15 cellular contexts compared by ENCODE assay signal in the genomic region with DNA sequence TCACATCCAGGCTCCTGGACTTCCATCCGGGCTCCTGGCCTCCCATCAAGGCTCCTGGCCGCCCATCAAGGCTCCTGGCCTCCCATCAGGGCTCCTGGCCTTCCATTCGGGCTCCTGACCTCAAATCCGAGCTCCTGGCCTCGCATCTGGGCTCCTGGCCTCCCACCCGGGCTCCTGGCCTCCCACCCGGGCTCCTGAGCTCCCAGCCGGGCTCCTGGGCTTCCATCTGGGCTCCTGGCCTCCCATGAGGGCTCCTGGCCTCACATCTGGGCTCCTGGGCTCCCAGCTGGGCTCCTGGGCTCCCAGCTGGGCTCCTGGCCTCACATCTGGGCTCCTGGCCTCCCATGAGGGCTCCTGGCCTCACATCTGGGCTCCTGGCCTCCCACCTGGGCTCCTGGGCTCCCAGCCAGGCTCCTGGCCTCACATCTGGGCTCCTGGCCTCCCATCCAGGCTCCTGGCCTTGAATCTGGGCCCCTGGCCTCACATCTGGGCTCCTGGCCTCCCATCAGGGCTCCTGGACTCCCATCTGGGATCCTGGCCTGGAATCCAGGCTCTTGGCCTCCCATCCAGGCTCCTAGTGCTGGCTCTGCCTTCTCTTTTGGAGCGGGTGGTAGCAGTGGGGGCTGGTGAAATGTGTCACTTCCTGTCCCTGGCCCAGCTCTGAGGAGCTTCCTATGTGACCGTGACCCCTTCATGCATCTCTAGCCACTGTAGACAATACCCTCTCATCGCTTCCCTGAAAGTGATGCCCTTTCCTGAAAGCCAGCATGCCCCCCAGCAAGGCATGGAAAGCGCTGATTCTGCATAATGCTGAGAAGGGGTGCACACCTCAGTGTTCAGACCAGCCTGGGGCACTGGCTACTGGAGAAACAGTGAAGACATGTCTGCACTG.
DNase-seq lines count a peak whose midpoint lies in the region; ATAC-seq and TF ChIP-seq lines count a peak whose summit lies in the region.
"Had no signal": no experiment of that assay in that cellular context is flagged by ENCODE, and none has a peak within 500 bp of the region (broad histone marks: within the 10 kb centered on the region; RNA-seq: fewer than 3 reads in every experiment).

No MANE protein-coding gene starts in this region.

- H3K27me3 ChIP-seq in right cardiac atrium (ENCODE audit: control insufficient read depth, insufficient read depth) (no peaks in the 10 kb centered on the region), upper lobe of right lung (no peaks in the 10 kb centered on the region)
- H3K27me3 ChIP-seq: Peyer's patch had no signal

- intact Hi-C loops in right cardiac atrium (cut with DNase I) = loop anchor here in 1 of 4 donors (5.0 kb wide), 1 partner anchor 38 kb away; no protein-coding TSS in a partner anchor
- intact Hi-C loops in Right ventricle myocardium inferior (cut with DNase I) = no loop called here
- intact Hi-C loops in upper lobe of right lung (cut with DNase I) = no loop called here

- H3K9me3 ChIP-seq in right cardiac atrium (ENCODE audit: control insufficient read depth, low read length) = no peaks in the 10 kb centered on the region
- H3K9me3 ChIP-seq in upper lobe of right lung = no peaks in the 10 kb centered on the region
- H3K9me3 ChIP-seq: Peyer's patch had no signal

- no peaks in the 10 kb centered on the region for H3K4me1 ChIP-seq in right cardiac atrium (ENCODE audit: control insufficient read depth, insufficient read depth, low read length)
- H3K4me1 ChIP-seq in upper lobe of right lung = peaks cover 9% of the 10 kb centered on the region

- H3K4me3 ChIP-seq in right cardiac atrium (ENCODE audit: low read length) (no peak overlapping the region), upper lobe of right lung (no peak overlapping the region)
- H3K4me3 ChIP-seq: Peyer's patch had no signal

- POLR2A ChIA-PET in GM10248 (lab: Yijun Ruan, JAX) = no interaction called here

- 86% methylated on average over 12 of the region's 12 CpGs for WGBS in right cardiac atrium

- no peak overlapping the region for H3K27ac ChIP-seq in right cardiac atrium (ENCODE audit: low read length)
- H3K27ac ChIP-seq in upper lobe of right lung = no peak overlapping the region
- H3K27ac ChIP-seq: Peyer's patch, WERI-Rb-1 had no signal

- DNase-seq in right cardiac atrium (peak in 1 of 3 donors; percentile 55), Right ventricle myocardium inferior (ENCODE audit: missing footprints) (no peak), NOMO-1 treated with DMSO at 0.1 percent for 48 hours (lab: John Stamatoyannopoulos, UW; ENCODE audit: unreplicated experiment) (peak; percentile 31), left lobe of liver (ENCODE audit: low spot score) (no peak), upper lobe of right lung (peak; percentile 47), GM10248 (ENCODE audit: extremely low spot score) (no peak), activated gamma-delta T cell (lab: John Stamatoyannopoulos, UW) (no peak)
- DNase-seq: activated naive CD4-positive, alpha-beta T cell; CD8-positive, alpha-beta memory T cell; H9; KBM-7; NCI-H2171; Peyer's patch; WERI-Rb-1 had no signal

- TF ChIP-seq CTCF in upper lobe of right lung (IDR thresholded peaks at IDR 0.05) (no peak), GM10248 (IDR thresholded peaks at IDR 0.05; ENCODE audit: control extremely low read depth, extremely low read depth, low read depth, missing control alignments) (no peak)

- H3K36me3 ChIP-seq in upper lobe of right lung = no peaks in the 10 kb centered on the region
- H3K36me3 ChIP-seq: Peyer's patch, WERI-Rb-1 had no signal

- CTCF ChIA-PET in GM10248 (lab: Yijun Ruan, JAX) = interaction anchor here (0.8 to 6.2 kb wide), 7 partner anchors 15 to 279 kb away, joined by 3 to 43 read pairs (median 4); no protein-coding TSS in a partner anchor

- peak; percentile 10 to 40 for ATAC-seq in right cardiac atrium
- no peak for ATAC-seq in Right ventricle myocardium inferior
- peak; percentile 53 for ATAC-seq in left lobe of liver
- ATAC-seq in upper lobe of right lung = peak; percentile 57
- ATAC-seq in GM19455 (IDR thresholded peaks at IDR 0.05; ENCODE audit: unreplicated experiment) = no peak

Comparison
In these comparisons a context has a peak if more than half of its experiments do, and no peak if none do; other contexts are left out.
1. ATAC-seq: peak in right cardiac atrium (2 of 2), left lobe of liver (single experiment) and upper lobe of right lung (single experiment); none in Right ventricle myocardium inferior (single experiment) and GM19455 (single experiment).
2. DNase-seq: peak in NOMO-1 treated with DMSO at 0.1 percent for 48 hours (single experiment) and upper lobe of right lung (single experiment); none in Right ventricle myocardium inferior (single experiment), left lobe of liver (single experiment), GM10248 (single experiment) and activated gamma-delta T cell (single experiment).